ENCODE assay signal across 8 cellular contexts in the genomic region with DNA sequence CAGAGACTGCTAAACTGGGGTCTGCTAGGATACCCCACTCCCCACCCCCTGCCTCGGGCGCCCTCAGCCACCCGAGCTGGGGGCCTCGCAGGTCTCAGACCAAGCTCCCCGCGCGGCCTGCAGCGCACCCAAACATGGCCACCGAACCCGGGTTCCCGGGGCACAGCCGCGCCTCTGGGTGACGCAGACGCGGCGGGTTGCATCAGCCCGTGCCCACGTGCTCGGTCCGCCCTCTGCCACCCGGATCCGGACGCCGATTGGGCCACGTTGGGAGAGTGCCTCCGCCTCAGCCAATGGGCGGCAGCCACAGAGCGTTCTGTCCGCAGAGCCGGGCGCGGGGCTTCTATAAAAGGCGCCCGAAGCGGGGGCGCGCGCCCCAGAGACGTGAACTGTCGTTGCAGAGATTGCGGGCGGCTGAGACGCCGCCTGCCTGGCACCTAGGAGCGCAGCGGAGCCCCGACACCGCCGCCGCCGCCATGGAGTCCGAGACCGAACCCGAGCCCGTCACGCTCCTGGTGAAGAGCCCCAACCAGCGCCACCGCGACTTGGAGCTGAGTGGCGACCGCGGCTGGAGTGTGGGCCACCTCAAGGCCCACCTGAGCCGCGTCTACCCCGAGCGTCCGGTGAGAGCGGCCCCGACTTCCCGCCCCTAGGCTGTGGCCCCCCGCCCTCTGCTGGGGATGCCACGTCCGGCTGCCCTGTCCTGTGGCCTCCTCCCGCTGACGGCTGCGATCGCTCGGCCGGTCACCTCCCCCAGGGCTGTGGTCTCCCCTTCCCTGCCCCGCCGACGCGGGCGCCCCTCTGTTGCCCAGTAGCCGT. TPM values are rescaled to one million over a fixed set of nuclear protein-coding genes. Genes with fewer than 3 reads are reported as not detected.
DNase-seq lines count a peak whose midpoint lies in the region; ATAC-seq and TF ChIP-seq lines count a peak whose summit lies in the region.

A gene with protein sequence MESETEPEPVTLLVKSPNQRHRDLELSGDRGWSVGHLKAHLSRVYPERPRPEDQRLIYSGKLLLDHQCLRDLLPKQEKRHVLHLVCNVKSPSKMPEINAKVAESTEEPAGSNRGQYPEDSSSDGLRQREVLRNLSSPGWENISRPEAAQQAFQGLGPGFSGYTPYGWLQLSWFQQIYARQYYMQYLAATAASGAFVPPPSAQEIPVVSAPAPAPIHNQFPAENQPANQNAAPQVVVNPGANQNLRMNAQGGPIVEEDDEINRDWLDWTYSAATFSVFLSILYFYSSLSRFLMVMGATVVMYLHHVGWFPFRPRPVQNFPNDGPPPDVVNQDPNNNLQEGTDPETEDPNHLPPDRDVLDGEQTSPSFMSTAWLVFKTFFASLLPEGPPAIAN (plus strand): TSS at position 374 of the 819 bp plus-strand sequence. CDS start 103 bp downstream, at position 477.

- H3K27me3 ChIP-seq in gastroesophageal sphincter (no peaks in the 10 kb centered on the region), suprapubic skin (no peaks in the 10 kb centered on the region)

- H3K4me1 Mint-ChIP-seq in HFFc6 (ENCODE audit: low read depth): peaks cover 33% of the 10 kb centered on the region
- peaks cover 38% of the 10 kb centered on the region for H3K4me1 Mint-ChIP-seq in activated naive CD4-positive, alpha-beta T cell treated with anti-CD3 and anti-CD28 coated beads, Interleukin-2, amount 10 ng/mL, durations not matched to agents 7 days and 5 days

- CTCF ChIA-PET in activated naive CD4-positive, alpha-beta T cell treated with anti-CD3 and anti-CD28 coated beads, Interleukin-2, amount 10 ng/mL, durations not matched to agents 7 days and 5 days (lab: Charles Lee): interaction anchor here (0.8 to 1.6 kb wide), 2 partner anchors 65 to 78 kb away, joined by 3 to 4 read pairs; no protein-coding TSS in a partner anchor

- H3K36me3 ChIP-seq in SK-N-MC (ENCODE audit: insufficient read depth, low read length) (peaks cover 22% of the 10 kb centered on the region), gastroesophageal sphincter (peaks cover under 1 to 20% of the 10 kb centered on the region in 2 donors), suprapubic skin (peaks cover 13% of the 10 kb centered on the region)

- TF ChIP-seq CTCF in HFFc6 (IDR thresholded peaks at IDR 0.05) (peak; percentile 65), NB4 (IDR thresholded peaks at IDR 0.05; ENCODE audit: low read depth, low read length) (no peak), gastroesophageal sphincter (IDR thresholded peaks at IDR 0.05) (peak in 2 of 4 experiments; percentile 12 to 53), suprapubic skin (IDR thresholded peaks at IDR 0.05) (peak in 1 of 2 donors; percentile 17)

- TF ChIP-seq POLR2A in NB4 (IDR thresholded peaks at IDR 0.05; ENCODE audit: extremely low read depth, insufficient read length) (peak; percentile 93), gastroesophageal sphincter (IDR thresholded peaks at IDR 0.05) (peak; percentile 96 to 98), suprapubic skin (IDR thresholded peaks at IDR 0.05) (peak; percentile 77 to 96)

- peak; percentile 98 for ATAC-seq in gastroesophageal sphincter

- H3K4me1 ChIP-seq in gastroesophageal sphincter (peaks cover 5 to 50% (median 20%) of the 10 kb centered on the region in 3 donors), suprapubic skin (peaks cover 42% of the 10 kb centered on the region)

- H3K27ac ChIP-seq in SK-N-MC (peak within 1 kb of the TSS; percentile 71), gastroesophageal sphincter (peak within 1 kb of the TSS; percentile 94 to 100 (median 99)), suprapubic skin (peak within 1 kb of the TSS; percentile 97)

- WGBS in gastroesophageal sphincter (ENCODE audit: low coverage in 1 of 2), 2 donors: no CpG with 5 or more reads among the region's 86 CpGs
- under 1% methylated on average over 68 of the region's 86 CpGs for WGBS in suprapubic skin

- peaks cover 36% of the 10 kb centered on the region for H3K36me3 Mint-ChIP-seq in HFFc6 (ENCODE audit: low read depth)
- peaks cover 40% of the 10 kb centered on the region for H3K36me3 Mint-ChIP-seq in activated naive CD4-positive, alpha-beta T cell treated with anti-CD3 and anti-CD28 coated beads, Interleukin-2, amount 10 ng/mL, durations not matched to agents 7 days and 5 days

- peak within 1 kb of the TSS; percentile 99 for H3K4me3 Mint-ChIP-seq in HFFc6
- H3K4me3 Mint-ChIP-seq in activated naive CD4-positive, alpha-beta T cell treated with anti-CD3 and anti-CD28 coated beads, Interleukin-2, amount 10 ng/mL, durations not matched to agents 7 days and 5 days: peak within 1 kb of the TSS; percentile 99

- peak within 1 kb of the TSS; percentile 95 for H3K27ac Mint-ChIP-seq in HFFc6
- peak within 1 kb of the TSS; percentile 99 for H3K27ac Mint-ChIP-seq in activated naive CD4-positive, alpha-beta T cell treated with anti-CD3 and anti-CD28 coated beads, Interleukin-2, amount 10 ng/mL, durations not matched to agents 7 days and 5 days

- H3K9me3 Mint-ChIP-seq in HFFc6: no peaks in the 10 kb centered on the region
- H3K9me3 Mint-ChIP-seq in activated naive CD4-positive, alpha-beta T cell treated with anti-CD3 and anti-CD28 coated beads, Interleukin-2, amount 10 ng/mL, durations not matched to agents 7 days and 5 days: no peaks in the 10 kb centered on the region

- peaks cover 13% of the 10 kb centered on the region for H3K27me3 Mint-ChIP-seq in HFFc6 (ENCODE audit: insufficient read depth)
- peaks cover 4% of the 10 kb centered on the region for H3K27me3 Mint-ChIP-seq in activated naive CD4-positive, alpha-beta T cell treated with anti-CD3 and anti-CD28 coated beads, Interleukin-2, amount 10 ng/mL, durations not matched to agents 7 days and 5 days

- peak within 1 kb of the TSS; percentile 92 for H3K4me3 ChIP-seq in NB4 (ENCODE audit: low read depth, low read length)
- H3K4me3 ChIP-seq in SK-N-MC: peak within 1 kb of the TSS; percentile 83
- H3K4me3 ChIP-seq in gastroesophageal sphincter: peak within 1 kb of the TSS; percentile 92 to 100
- peak within 1 kb of the TSS; percentile 84 for H3K4me3 ChIP-seq in suprapubic skin

- peak within 1 kb of the TSS; percentile 88 for H3K9ac ChIP-seq in SK-N-MC (ENCODE audit: insufficient read length)

- H3K9me3 ChIP-seq in SK-N-MC (ENCODE audit: low read depth, low read length): no peaks in the 10 kb centered on the region
- no peaks in the 10 kb centered on the region for H3K9me3 ChIP-seq in gastroesophageal sphincter
- H3K9me3 ChIP-seq in suprapubic skin: no peaks in the 10 kb centered on the region

- TF ChIP-seq EP300 in gastroesophageal sphincter (IDR thresholded peaks at IDR 0.05): no peak
- TF ChIP-seq EP300 in suprapubic skin (IDR thresholded peaks at IDR 0.05): no peak

- peak; percentile 97 for DNase-seq in GM04504 (ENCODE audit: low read depth)
- peak; percentile 98 for DNase-seq in HFFc6
- peak; percentile 99 for DNase-seq in NB4 (ENCODE audit: low read depth)
- DNase-seq in SK-N-MC (ENCODE audit: low read depth, low spot score): peak; percentile 34
- DNase-seq in activated naive CD4-positive, alpha-beta T cell treated with anti-CD3 and anti-CD28 coated beads, Interleukin-2, amount 10 ng/mL, durations not matched to agents 7 days and 5 days: peak; percentile 99
- DNase-seq in nucleus accumbens (lab: John Stamatoyannopoulos, UW): peak; percentile 66 to 100 (median 98)
- peak; percentile 99 to 100 for DNase-seq in suprapubic skin (ENCODE audit: low spot score in 2 of 2)

RNA-seq across cellular contexts. Expression of the gene that starts here (rescaled TPM):
- total RNA-seq in HFFc6 (2021; fragmentation: NEBNext Ultra II Directional; extraction: Animal tissue kit (Norgen Biotek cat#: 25700)): 100 to 1,000 TPM in 3 of 6 experiments, 10 to 100 TPM in 3; 87.9 to 109 (median 96.9) TPM
- total RNA-seq in gastroesophageal sphincter (10 to 100 TPM; 41.2 to 87.5 (median 79.1) TPM), suprapubic skin (100 to 1,000 TPM; 146 to 246 (median 160) TPM)

Comparison
In these comparisons a context has a peak if more than half of its experiments do, and no peak if none do; other contexts are left out.
1. Peak in every context shown above with its lines: DNase-seq, ATAC-seq, H3K4me3 ChIP-seq and H3K27ac ChIP-seq.
2. DNase-seq: peak in every context shown above with its lines; median percentile 100 in suprapubic skin; 99 in NB4; 99 in activated naive CD4-positive, alpha-beta T cell treated with anti-CD3 and anti-CD28 coated beads, Interleukin-2, amount 10 ng/mL, durations not matched to agents 7 days and 5 days; 98 in nucleus accumbens; 98 in HFFc6; 97 in GM04504; 34 in SK-N-MC.